In genomic region chr17:48812001-48812400, GRCh38 we compare ENCODE assay signal across 2 cellular contexts.
TF ChIP-seq lines count a peak whose summit lies in the region.

No MANE protein-coding gene starts in this region.

TF ChIP-seq in GM23338, 12 proteins besides CTCF, POLR2A, EP300 and RAD21:
- TF ChIP-seq NANOG (IDR thresholded peaks at IDR 0.05; ENCODE audit: borderline replicate concordance) (no peak), EZH2 (IDR thresholded peaks at IDR 0.05; ENCODE audit: low read depth, unreplicated experiment) (no peak), ZNF114 (CRISPR knock-in tag; IDR thresholded peaks at IDR 0.05) (no peak), POLR2AphosphoS5 (IDR thresholded peaks at IDR 0.05; ENCODE audit: low read depth) (no peak), CREB1 (CRISPR knock-in tag; IDR thresholded peaks at IDR 0.05; ENCODE audit: low read depth) (no peak), JUNB (IDR thresholded peaks at IDR 0.05; ENCODE audit: unreplicated experiment) (no peak), ZNF331 (CRISPR knock-in tag; IDR thresholded peaks at IDR 0.05; ENCODE audit: low read depth) (no peak), ZNF462 (CRISPR knock-in tag; IDR thresholded peaks at IDR 0.05) (no peak), STAT1 (IDR thresholded peaks at IDR 0.05; ENCODE audit: unreplicated experiment) (no peak), ETS1 (IDR thresholded peaks at IDR 0.05) (no peak), EZH2phosphoT487 (IDR thresholded peaks at IDR 0.05; ENCODE audit: unreplicated experiment) (no peak), REST (IDR thresholded peaks at IDR 0.05; ENCODE audit: unreplicated experiment) (no peak)

TF ChIP-seq in H1, 55 proteins besides CTCF, POLR2A, EP300 and RAD21:
- TF ChIP-seq GTF2F1 (IDR thresholded peaks at IDR 0.05; ENCODE audit: borderline replicate concordance, low read depth, low read length) (no peak), NANOG (IDR thresholded peaks at IDR 0.05; ENCODE audit: insufficient read depth, low read depth, low read length, poor library complexity, severe bottlenecking) (no peak), CEBPB (IDR thresholded peaks at IDR 0.05; ENCODE audit: low read depth, low read length) (peak; percentile 79)
